In genomic region chr16:57998992-57999365, GRCh38 we compare ENCODE assay signal across 7 cellular contexts. TPM values are rescaled to one million over a fixed set of nuclear protein-coding genes. Genes with fewer than 3 reads are reported as not detected.
DNase-seq lines count a peak whose midpoint lies in the region; TF ChIP-seq lines count a peak whose summit lies in the region.

No MANE protein-coding gene starts in this region.

- peak overlapping the region; percentile 65 for H3K4me3 ChIP-seq in WI38 (ENCODE audit: low read depth, low read length)
- peak overlapping the region; percentile 81 for H3K4me3 ChIP-seq in fibroblast of pulmonary artery (replicated peaks; ENCODE audit: low read depth, low read length)
- peak overlapping the region in 3 of 7 experiments; percentile 59 to 88 (median 78) for H3K4me3 ChIP-seq in skin epidermis

- DNase-seq in HFFc6 (no peak), fibroblast of pulmonary artery (ENCODE audit: low read depth) (no peak), NCI-H1930 (lab: John Stamatoyannopoulos, UW) (no peak), mesenteric fat pad (ENCODE audit: low spot score) (no peak), NCI-H1105 (lab: John Stamatoyannopoulos, UW) (no peak)

- H3K27me3 Mint-ChIP-seq in HFFc6 (ENCODE audit: insufficient read depth) = no peaks in the 10 kb centered on the region

- H3K27ac ChIP-seq in skin epidermis = peak overlapping the region in 15 of 21 experiments; percentile 21 to 94 (median 88)

- H3K4me1 Mint-ChIP-seq in HFFc6 (ENCODE audit: low read depth) = peaks cover 45% of the 10 kb centered on the region

- TF ChIP-seq CTCF in HFFc6 (IDR thresholded peaks at IDR 0.05) (no peak), WI38 (IDR thresholded peaks at IDR 0.05; ENCODE audit: low read depth, low read length) (no peak), fibroblast of pulmonary artery (IDR thresholded peaks at IDR 0.05; ENCODE audit: low read length, missing control alignments) (no peak)

- no peaks in the 10 kb centered on the region for H3K9me3 Mint-ChIP-seq in HFFc6

- no peaks in the 10 kb centered on the region; the same call in 1 of the 2 replicates for H3K36me3 Mint-ChIP-seq in HFFc6 (ENCODE audit: low read depth)

- H3K4me3 Mint-ChIP-seq in HFFc6 = peak overlapping the region; percentile 84

- H3K27ac Mint-ChIP-seq in HFFc6 = peak overlapping the region; percentile 27

RNA-seq across cellular contexts. Expression of gene ZNF319, which starts 1.5 kb away (rescaled TPM):
- 10 to 100 TPM in 2 of 6 experiments, 1 to 10 TPM in 4; 8.3 to 12.0 (median 9.4) TPM for total RNA-seq in HFFc6 (2021; fragmentation: NEBNext Ultra II Directional; extraction: Animal tissue kit (Norgen Biotek cat#: 25700))
- total RNA-seq in mesenteric fat pad = 7.5 TPM

RNA-seq across cellular contexts. Expression of gene USB1, which starts 2.2 kb away (rescaled TPM):
- 10 to 100 TPM; 62.9 to 88.3 (median 76.3) TPM for total RNA-seq in HFFc6 (2021; fragmentation: NEBNext Ultra II Directional; extraction: Animal tissue kit (Norgen Biotek cat#: 25700))
- 40.8 TPM for total RNA-seq in mesenteric fat pad

RNA-seq across cellular contexts. Expression of gene MMP15, which starts 26.6 kb away (rescaled TPM):
- total RNA-seq in HFFc6 (2021; fragmentation: NEBNext Ultra II Directional; extraction: Animal tissue kit (Norgen Biotek cat#: 25700)) = 1 to 10 TPM in 4 of 6 experiments, under 1 TPM in 2; 0.82 to 4.1 (median 1.1) TPM
- 23.2 TPM for total RNA-seq in mesenteric fat pad

RNA-seq across cellular contexts. Expression of gene CNGB1, which starts 28.1 kb away (rescaled TPM):
- under 1 TPM in 1 of 6 experiments, not detected in 5; 0.02 TPM for total RNA-seq in HFFc6 (2021; fragmentation: NEBNext Ultra II Directional; extraction: Animal tissue kit (Norgen Biotek cat#: 25700))
- not detected for total RNA-seq in mesenteric fat pad
